In genomic region chr2:138095336-138095735, GRCh38 we compare ENCODE assay signal across 29 cellular contexts.
"Had no signal": no experiment of that assay in that cellular context is flagged by ENCODE, and none has a peak within 500 bp of the region (broad histone marks: within the 10 kb centered on the region; RNA-seq: fewer than 3 reads in every experiment).

No MANE protein-coding gene starts in this region.

- H3K36me3 ChIP-seq: stomach, suprapubic skin, thoracic aorta, thyroid gland, tibial artery, tibial nerve, transverse colon, upper lobe of left lung, upper lobe of right lung, uterus, vagina had no signal

- DNase-seq: stimulated activated CD4-positive, alpha-beta T cell treated with anti-CD3 and anti-CD28 coated beads, Interleukin-2, amount 100 ng/mL, for 48 hours; stimulated activated CD4-positive, alpha-beta T cell treated with anti-CD3 and anti-CD28 coated beads, Interleukin-4, amount 100 ng/mL, for 1 hour; stimulated activated CD4-positive, alpha-beta T cell treated with anti-CD3 and anti-CD28 coated beads, Interleukin-4, amount 100 ng/mL, for 24 hours; stimulated activated CD4-positive, alpha-beta T cell treated with anti-CD3 and anti-CD28 coated beads, Interleukin-4, amount 100 ng/mL, for 4 hours; stimulated activated CD8-positive, alpha-beta memory T cell treated with anti-CD3 and anti-CD28 coated beads, Interleukin-4, amount 100 ng/mL, for 48 hours; stimulated activated naive B cell treated with anti-CD40 and anti-IgM and Interleukin-4, amounts not matched to agents 10 μg/mL and 1 μg/mL and 100 μg/mL, for 72 hours; stimulated activated naive CD4-positive, alpha-beta T cell; stimulated activated naive CD4-positive, alpha-beta T cell treated with Interleukin-2 at 50 U/mL for 16 hours; stimulated activated naive CD8-positive, alpha-beta T cell treated with anti-CD3 and anti-CD28 coated beads, Interleukin-15, amount 100 ng/mL, for 72 hours; stimulated activated naive CD8-positive, alpha-beta T cell treated with anti-CD3 and anti-CD28 coated beads, Interleukin-15, Interleukin-2, amounts not matched to agents 100 U/mL and 50 U/mL, for 24 hours; stomach; substantia nigra; testis; thyroid gland; tibial artery; transverse colon; trophoblast cell; upper lobe of left lung; upper lobe of right lung; uterus had no signal

- H3K27me3 Mint-ChIP-seq: stimulated activated memory B cell treated with anti-CD40 and anti-IgM and Interleukin-4, amounts not matched to agents 10 μg/mL and 1 μg/mL and 100 μg/mL, for 72 hours; stimulated activated naive B cell treated with anti-CD40 and anti-IgM and Interleukin-4, amounts not matched to agents 10 μg/mL and 1 μg/mL and 100 μg/mL, for 72 hours; stimulated activated naive CD8-positive, alpha-beta T cell treated with anti-CD3 and anti-CD28 coated beads, Interleukin-15, amount 100 ng/mL, for 72 hours; stimulated activated naive CD8-positive, alpha-beta T cell treated with anti-CD3 and anti-CD28 coated beads, Interleukin-15, Interleukin-2, amounts not matched to agents 100 ng/mL and 50 ng/mL, for 24 hours; type B pancreatic cell had no signal

- H3K36me3 Mint-ChIP-seq: stimulated activated effector memory CD8-positive, alpha-beta T cell treated with anti-CD3 and anti-CD28 coated beads, Interleukin-12 subunit alpha, Interleukin-12 subunit beta, amount 100 ng/mL, for 72 hours; type B pancreatic cell had no signal

- H3K4me1 ChIP-seq: stomach, suprapubic skin, testis, thyroid gland, tibial artery, tibial nerve, transverse colon, upper lobe of left lung, upper lobe of right lung, uterus, vagina had no signal

- H3K27ac ChIP-seq: stomach, suprapubic skin, testis, thoracic aorta, thyroid gland, tibial artery, tibial nerve, transverse colon, upper lobe of left lung, upper lobe of right lung, uterus, vagina had no signal

- H3K4me3 ChIP-seq: stomach, suprapubic skin, testis, thoracic aorta, thyroid gland, tibial artery, tibial nerve, transverse colon, upper lobe of left lung, upper lobe of right lung, uterus, vagina had no signal

- H3K27me3 ChIP-seq: stomach, suprapubic skin, testis, thyroid gland, tibial artery, tibial nerve, transverse colon, upper lobe of left lung, upper lobe of right lung, uterus, vagina had no signal

- H3K27ac Mint-ChIP-seq: stimulated activated effector memory CD8-positive, alpha-beta T cell treated with anti-CD3 and anti-CD28 coated beads, Interleukin-12 subunit alpha, Interleukin-12 subunit beta, amount 100 ng/mL, for 72 hours; stimulated activated memory B cell treated with anti-CD40 and anti-IgM and Interleukin-4, amounts not matched to agents 10 μg/mL and 1 μg/mL and 100 μg/mL, for 72 hours; stimulated activated naive B cell treated with anti-CD40 and anti-IgM and Interleukin-4, amounts not matched to agents 10 μg/mL and 1 μg/mL and 100 μg/mL, for 72 hours; stimulated activated naive CD8-positive, alpha-beta T cell treated with anti-CD3 and anti-CD28 coated beads, Interleukin-15, amount 100 ng/mL, for 72 hours; stimulated activated naive CD8-positive, alpha-beta T cell treated with anti-CD3 and anti-CD28 coated beads, Interleukin-15, Interleukin-2, amounts not matched to agents 100 ng/mL and 50 ng/mL, for 24 hours; type B pancreatic cell had no signal

- H3K9me3 ChIP-seq: stomach, suprapubic skin, testis, thoracic aorta, thyroid gland, tibial artery, tibial nerve, transverse colon, upper lobe of left lung, upper lobe of right lung, uterus, vagina had no signal

- FAIRE-seq: urothelium cell line had no signal

- H3K4me3 Mint-ChIP-seq: stimulated activated effector memory CD8-positive, alpha-beta T cell treated with anti-CD3 and anti-CD28 coated beads, Interleukin-12 subunit alpha, Interleukin-12 subunit beta, amount 100 ng/mL, for 72 hours; stimulated activated memory B cell treated with anti-CD40 and anti-IgM and Interleukin-4, amounts not matched to agents 10 μg/mL and 1 μg/mL and 100 μg/mL, for 72 hours; stimulated activated naive B cell treated with anti-CD40 and anti-IgM and Interleukin-4, amounts not matched to agents 10 μg/mL and 1 μg/mL and 100 μg/mL, for 72 hours; stimulated activated naive CD8-positive, alpha-beta T cell treated with anti-CD3 and anti-CD28 coated beads, Interleukin-15, amount 100 ng/mL, for 72 hours; stimulated activated naive CD8-positive, alpha-beta T cell treated with anti-CD3 and anti-CD28 coated beads, Interleukin-15, Interleukin-2, amounts not matched to agents 100 ng/mL and 50 ng/mL, for 24 hours; type B pancreatic cell had no signal

- ATAC-seq: stimulated activated effector memory CD8-positive, alpha-beta T cell treated with anti-CD3 and anti-CD28 coated beads, Interleukin-12 subunit alpha, Interleukin-12 subunit beta, amount 100 ng/mL, for 72 hours; stimulated activated memory B cell treated with anti-CD40 and anti-IgM and Interleukin-4, amounts not matched to agents 10 μg/mL and 1 μg/mL and 100 μg/mL, for 72 hours; stimulated activated naive B cell treated with anti-CD40 and anti-IgM and Interleukin-4, amounts not matched to agents 10 μg/mL and 1 μg/mL and 100 μg/mL, for 72 hours; stimulated activated naive CD8-positive, alpha-beta T cell treated with anti-CD3 and anti-CD28 coated beads, Interleukin-15, amount 100 ng/mL, for 72 hours; stimulated activated naive CD8-positive, alpha-beta T cell treated with anti-CD3 and anti-CD28 coated beads, Interleukin-15, Interleukin-2, amounts not matched to agents 100 U/mL and 50 U/mL, for 24 hours; upper lobe of right lung had no signal

- H3K9me3 Mint-ChIP-seq: stimulated activated naive CD8-positive, alpha-beta T cell treated with anti-CD3 and anti-CD28 coated beads, Interleukin-15, Interleukin-2, amounts not matched to agents 100 ng/mL and 50 ng/mL, for 24 hours; type B pancreatic cell had no signal

- H3K4me1 Mint-ChIP-seq: stimulated activated effector memory CD8-positive, alpha-beta T cell treated with anti-CD3 and anti-CD28 coated beads, Interleukin-12 subunit alpha, Interleukin-12 subunit beta, amount 100 ng/mL, for 72 hours; stimulated activated memory B cell treated with anti-CD40 and anti-IgM and Interleukin-4, amounts not matched to agents 10 μg/mL and 1 μg/mL and 100 μg/mL, for 72 hours; stimulated activated naive B cell treated with anti-CD40 and anti-IgM and Interleukin-4, amounts not matched to agents 10 μg/mL and 1 μg/mL and 100 μg/mL, for 72 hours; stimulated activated naive CD8-positive, alpha-beta T cell treated with anti-CD3 and anti-CD28 coated beads, Interleukin-15, amount 100 ng/mL, for 72 hours had no signal
